Comparison of ENCODE assay signal across 8 cellular contexts in genomic region chr5:142826741-142827492, GRCh38. TPM values are rescaled to one million over a fixed set of nuclear protein-coding genes. Genes with fewer than 3 reads are reported as not detected.
DNase-seq lines count a peak whose midpoint lies in the region; FAIRE-seq and TF ChIP-seq lines count a peak whose summit lies in the region.

No MANE protein-coding gene starts in this region.

- TF ChIP-seq POLR2A in erythroblast (IDR thresholded peaks at IDR 0.05; ENCODE audit: low read length) = no peak

- DNase-seq in GM19239 (ENCODE audit: insufficient read length, low spot score) (no peak), astrocyte of the hippocampus (ENCODE audit: low read depth, low spot score) (peak; percentile 89), occipital lobe (lab: John Stamatoyannopoulos, UW) (no peak), posterior vena cava (ENCODE audit: low spot score) (no peak), H7 (no peak), erythroblast (lab: John Stamatoyannopoulos, UW) (no peak)

- H3K9me2 ChIP-seq in Loucy (replicated peaks; ENCODE audit: low read depth, low read length) = no peaks in the 10 kb centered on the region

- H3K4me1 ChIP-seq in Loucy (ENCODE audit: insufficient read depth, low read length, poor library complexity, severe bottlenecking) (peaks cover 62% of the 10 kb centered on the region), neutrophil (ENCODE audit: control insufficient read depth in 1 of 2, insufficient read depth in 1 of 2, low read depth in 1 of 2, low read length in 1 of 2) (peaks cover 39 to 66% of the 10 kb centered on the region in 2 experiments)

- H3K27ac ChIP-seq in neutrophil = peak overlapping the region; percentile 86

- FAIRE-seq in GM19239 (lab: Jason Lieb, UNC) = peak; percentile 37

- H4K20me1 ChIP-seq in Loucy (ENCODE audit: insufficient read depth, low read length, poor library complexity, severe bottlenecking) = no peaks in the 10 kb centered on the region

- H2AFZ ChIP-seq in Loucy (ENCODE audit: low read length) = no peak overlapping the region

- H3K36me3 ChIP-seq in Loucy (ENCODE audit: insufficient read depth, low read length) = no peaks in the 10 kb centered on the region
- no peaks in the 10 kb centered on the region for H3K36me3 ChIP-seq in neutrophil
- no peaks in the 10 kb centered on the region for H3K36me3 ChIP-seq in H7 (replicated peaks; ENCODE audit: control insufficient read depth, insufficient read depth, low read length)

- no peak for TF ChIP-seq CTCF in Loucy (conservative IDR thresholded peaks at IDR 0.05; ENCODE audit: low read length)
- TF ChIP-seq CTCF in neutrophil (IDR thresholded peaks at IDR 0.05) = no peak

- no peaks in the 10 kb centered on the region for H3K9me3 ChIP-seq in Loucy (ENCODE audit: insufficient read depth, low read depth, low read length)
- H3K9me3 ChIP-seq in neutrophil = no peaks in the 10 kb centered on the region

- peaks cover 35% of the 10 kb centered on the region for H3K79me2 ChIP-seq in Loucy (ENCODE audit: insufficient read depth, low read length)

- peak overlapping the region; percentile 78 for H3K4me2 ChIP-seq in Loucy (ENCODE audit: low read depth, low read length, poor library complexity, severe bottlenecking)

- H3F3A ChIP-seq in Loucy (ENCODE audit: low read depth) = peaks cover 7% of the 10 kb centered on the region; the same call in 1 of the 2 replicates

- no peaks in the 10 kb centered on the region for H3K27me3 ChIP-seq in Loucy (ENCODE audit: insufficient read depth, low read length, poor library complexity, severe bottlenecking)
- no peaks in the 10 kb centered on the region for H3K27me3 ChIP-seq in neutrophil
- no peaks in the 10 kb centered on the region for H3K27me3 ChIP-seq in H7 (ENCODE audit: control insufficient read depth, insufficient read depth, low read length)

- H3K9ac ChIP-seq in Loucy (ENCODE audit: low read depth, low read length, poor library complexity, severe bottlenecking) = peak overlapping the region; percentile 49

- H3K4me3 ChIP-seq in Loucy (ENCODE audit: low read length, poor library complexity, severe bottlenecking) (peak overlapping the region; percentile 41), neutrophil (ENCODE audit: low read depth in 1 of 2, low read length in 1 of 2) (peak overlapping the region in 1 of 2 experiments; percentile 29), H7 (ENCODE audit: insufficient read depth, low read depth, low read length) (no peak overlapping the region)

- intact Hi-C loops in posterior vena cava (cut with DNase I) = loop anchor here in 1 of 2 donors (1.0 kb wide), 1 partner anchor 19 kb away; no protein-coding TSS in a partner anchor

RNA-seq across cellular contexts. Expression of gene ARHGAP26, which starts 56.7 kb away (rescaled TPM):
- total RNA-seq in occipital lobe (10.6 TPM), posterior vena cava (10 to 100 TPM; 31.8 to 39.5 TPM)
- total RNA-seq in H7 (2014; rRNA removed; shearing (Covaris generic)) = 5.9 and 10.6 TPM in 2 replicates
